In the genomic region with DNA sequence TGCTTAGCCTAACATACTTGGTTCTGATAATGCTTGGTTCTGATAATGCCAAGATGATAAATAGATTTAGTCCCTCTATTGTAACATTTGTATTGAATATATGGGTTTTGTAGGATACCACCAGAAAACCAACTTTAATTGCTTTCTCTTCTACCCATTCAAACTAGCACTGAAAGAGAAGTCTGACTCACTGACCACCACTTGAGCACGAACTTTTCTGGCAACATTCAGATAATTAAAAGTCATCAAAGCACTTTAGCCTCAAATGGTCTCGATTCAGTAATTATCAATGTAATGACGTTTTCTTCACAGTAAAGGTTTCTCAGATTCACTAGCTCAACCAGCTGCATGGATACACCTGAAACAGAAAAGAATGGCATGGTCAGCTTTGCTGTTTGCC, we compare ENCODE assay signal across 1 cellular context.
TF ChIP-seq lines count a peak whose summit lies in the region.

No MANE protein-coding gene starts in this region.

TF ChIP-seq in GM12878, 131 proteins besides CTCF, POLR2A, EP300 and RAD21:
- TF ChIP-seq MTA2 (IDR thresholded peaks at IDR 0.05; ENCODE audit: low read depth): 0 out of 2 replicates have a peak, but pooled peaks have one; percentile 40
- TF ChIP-seq RUNX3 (IDR thresholded peaks at IDR 0.05; ENCODE audit: low read length): peak; percentile 14; the same call in 1 of the 2 replicates
- TF ChIP-seq KLF5 (IDR thresholded peaks at IDR 0.05; ENCODE audit: partially characterized antibody): no peak
- TF ChIP-seq SREBF1 (IDR thresholded peaks at IDR 0.05; ENCODE audit: low read length): no peak
- TF ChIP-seq RAD51 (IDR thresholded peaks at IDR 0.05): no peak
